ENCODE assay signal across 8 cellular contexts in the genomic region with DNA sequence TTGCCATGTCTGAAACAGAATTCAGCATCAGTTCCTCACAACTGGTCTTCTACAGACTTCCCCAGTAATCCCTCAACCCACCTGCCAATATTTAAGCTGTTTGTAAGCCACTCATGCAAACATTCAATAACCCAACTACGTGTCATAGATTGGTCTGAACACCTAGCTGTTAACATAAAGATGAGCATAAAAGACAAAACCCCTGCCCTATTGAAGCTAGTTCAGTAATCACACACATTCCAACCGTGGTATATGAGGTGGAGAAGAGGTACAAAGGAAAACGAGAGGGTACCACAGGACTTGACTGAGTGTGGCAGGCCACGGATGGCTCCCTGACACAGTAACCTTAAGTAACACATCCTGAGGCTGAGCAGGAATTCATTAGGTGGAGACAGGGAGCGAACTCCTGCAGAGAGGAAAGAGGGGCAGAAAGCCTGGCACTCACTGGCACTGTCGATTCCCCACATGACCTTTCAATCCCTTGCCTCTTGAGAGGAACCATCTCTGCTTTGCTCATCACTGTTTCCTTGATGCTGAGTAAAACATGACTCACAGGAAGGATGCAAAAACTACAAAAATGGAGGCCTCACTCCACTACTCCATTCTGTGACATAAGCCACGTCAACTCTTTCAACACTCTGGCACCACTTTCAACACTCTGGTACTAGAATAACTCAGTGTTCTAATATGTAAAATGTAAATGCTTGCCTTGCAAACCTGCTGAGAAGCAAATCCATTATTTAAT. TPM values are rescaled to one million over a fixed set of nuclear protein-coding genes. Genes with fewer than 3 reads are reported as not detected.
DNase-seq lines count a peak whose midpoint lies in the region; ATAC-seq and TF ChIP-seq lines count a peak whose summit lies in the region.

No MANE protein-coding gene starts in this region.

- CTCF ChIA-PET in IMR-90 (lab: Yijun Ruan, JAX), result no interaction called here
- CTCF ChIA-PET in activated naive CD4-positive, alpha-beta T cell treated with anti-CD3 and anti-CD28 coated beads, Interleukin-2, amount 10 ng/mL, durations not matched to agents 7 days and 5 days (lab: Charles Lee), result interaction anchor here (1.2 to 2.1 kb wide), 2 partner anchors 13 to 62 kb away, joined by 3 to 11 read pairs; no protein-coding TSS in a partner anchor

- H3K27ac Mint-ChIP-seq in activated naive CD4-positive, alpha-beta T cell treated with anti-CD3 and anti-CD28 coated beads, Interleukin-2, amount 10 ng/mL, durations not matched to agents 7 days and 5 days, result peak overlapping the region; percentile 90

- H3K36me3 Mint-ChIP-seq in activated naive CD4-positive, alpha-beta T cell treated with anti-CD3 and anti-CD28 coated beads, Interleukin-2, amount 10 ng/mL, durations not matched to agents 7 days and 5 days, result peaks cover 52% of the 10 kb centered on the region

- peaks cover 42% of the 10 kb centered on the region for H3K4me1 Mint-ChIP-seq in activated naive CD4-positive, alpha-beta T cell treated with anti-CD3 and anti-CD28 coated beads, Interleukin-2, amount 10 ng/mL, durations not matched to agents 7 days and 5 days

- TF ChIP-seq CTCF in IMR-90 (conservative IDR thresholded peaks at IDR 0.05; ENCODE audit: low read depth, low read length) (no peak), thyroid gland (IDR thresholded peaks at IDR 0.05) (no peak)

- peak overlapping the region; percentile 50 for H2AFZ ChIP-seq in IMR-90 (replicated peaks; ENCODE audit: low read length, poor library complexity)

- H3K36me3 ChIP-seq in IMR-90 (ENCODE audit: control insufficient read depth, insufficient read depth, low read length), result peaks cover 40% of the 10 kb centered on the region
- H3K36me3 ChIP-seq in thyroid gland, result peaks cover 24 to 39% of the 10 kb centered on the region in 2 donors

- H2BK120ac ChIP-seq in IMR-90 (ENCODE audit: low read depth, low read length), result peak overlapping the region; percentile 66

- intact Hi-C loops in IMR-90 (cut with micrococcal nuclease) (no loop called here), thyroid gland (cut with DNase I) (loop anchor here (5.0 to 10.0 kb wide), 2 partner anchors 55 to 178 kb away; no protein-coding TSS in a partner anchor)

- dilution Hi-C loops in IMR-90 (cut with HindIII; ENCODE audit: low sequenced_read_pairs, unreplicated experiment), result no loop called here

- H4K5ac ChIP-seq in IMR-90 (ENCODE audit: low read depth, low read length), result peak overlapping the region; percentile 87

- ATAC-seq in IMR-90 (ENCODE audit: low read depth), result peak; percentile 37

- H3K4me3 Mint-ChIP-seq in activated naive CD4-positive, alpha-beta T cell treated with anti-CD3 and anti-CD28 coated beads, Interleukin-2, amount 10 ng/mL, durations not matched to agents 7 days and 5 days, result peak overlapping the region; percentile 94

- H3K27me3 Mint-ChIP-seq in activated naive CD4-positive, alpha-beta T cell treated with anti-CD3 and anti-CD28 coated beads, Interleukin-2, amount 10 ng/mL, durations not matched to agents 7 days and 5 days, result no peaks in the 10 kb centered on the region

- peak overlapping the region; percentile 23; the same call in 1 of the 3 replicates for H2BK15ac ChIP-seq in IMR-90 (ENCODE audit: low read depth, low read length)

- BruUV-seq in IMR-90 (replicated peaks; lab: Mats Ljungman, UMichigan), result no TSS peak

- peaks cover 27 to 74% of the 10 kb centered on the region in 2 experiments for H3K79me1 ChIP-seq in IMR-90 (ENCODE audit: low read depth in 1 of 2, low read length in 2 of 2)

- in situ Hi-C loops in IMR-90 (cut with MboI; ENCODE audit: low sequenced_read_pairs), result no loop called here

- H2BK20ac ChIP-seq in IMR-90 (ENCODE audit: low read depth, low read length), result peak overlapping the region; percentile 71; the same call in 1 of the 2 replicates

- TF ChIP-seq POLR2A in IMR-90 (IDR thresholded peaks at IDR 0.05; ENCODE audit: low read depth, low read length) (no peak), thyroid gland (IDR thresholded peaks at IDR 0.05) (no peak)

- H2AK5ac ChIP-seq in IMR-90 (ENCODE audit: low read depth, low read length), result peak overlapping the region; percentile 49

- POLR2A ChIA-PET in IMR-90 (lab: Charles Lee; ENCODE audit: unreplicated experiment), result no interaction called here

- H3K27ac ChIP-seq in IMR-90 (ENCODE audit: insufficient read depth, low read length) (peak overlapping the region; percentile 59), thyroid gland (no peak overlapping the region)

- peak overlapping the region; percentile 17 to 76; a peak in 3 of 4 replicates for H4K8ac ChIP-seq in IMR-90 (ENCODE audit: low read depth in 2 of 2, low read length in 2 of 2)

- peaks cover 3% of the 10 kb centered on the region; the same call in 1 of the 2 replicates for H4K20me1 ChIP-seq in IMR-90 (ENCODE audit: insufficient read depth, low read length)

- peak overlapping the region; percentile 58; the same call in 1 of the 2 replicates for H3K4me2 ChIP-seq in IMR-90 (ENCODE audit: low read depth, low read length)

- no peak for TF ChIP-seq RAD21 in IMR-90 (IDR thresholded peaks at IDR 0.05; ENCODE audit: low read length)

- peak overlapping the region; percentile 53 for H4K91ac ChIP-seq in IMR-90 (ENCODE audit: insufficient read depth, low read depth, low read length)

- no peaks in the 10 kb centered on the region for H3K9me3 Mint-ChIP-seq in activated naive CD4-positive, alpha-beta T cell treated with anti-CD3 and anti-CD28 coated beads, Interleukin-2, amount 10 ng/mL, durations not matched to agents 7 days and 5 days

- peak overlapping the region; percentile 74 for H3K4ac ChIP-seq in IMR-90 (ENCODE audit: low read depth, low read length)

- 0 out of 2 replicates have a peak overlapping the region, but pooled peaks have one; percentile 9 for H3K23ac ChIP-seq in IMR-90 (ENCODE audit: low read depth, low read length)

- no peaks in the 10 kb centered on the region for H3K9me3 ChIP-seq in IMR-90 (ENCODE audit: control insufficient read depth, insufficient read depth, low read length)
- H3K9me3 ChIP-seq in thyroid gland, result no peaks in the 10 kb centered on the region

- H2BK5ac ChIP-seq in IMR-90 (ENCODE audit: low read depth, low read length, poor library complexity, severe bottlenecking), result peak overlapping the region; percentile 79

- H3K4me1 ChIP-seq in IMR-90 (ENCODE audit: control insufficient read depth, insufficient read depth, low read length), result peaks cover 14% of the 10 kb centered on the region
- peaks cover 10 to 48% of the 10 kb centered on the region in 2 donors for H3K4me1 ChIP-seq in thyroid gland

- H3K18ac ChIP-seq in IMR-90 (ENCODE audit: low read depth, low read length), result no peak overlapping the region; the same call in 1 of the 2 replicates

- H3K9ac ChIP-seq in IMR-90 (ENCODE audit: low read depth, low read length), result no peak overlapping the region; the same call in 1 of the 2 replicates

- peak overlapping the region; percentile 18 for H2AK9ac ChIP-seq in IMR-90 (replicated peaks; ENCODE audit: low read depth, low read length, poor library complexity)

- H3K9me1 ChIP-seq in IMR-90 (ENCODE audit: insufficient read depth, low read length), result peaks cover 19% of the 10 kb centered on the region

- H3K14ac ChIP-seq in IMR-90 (replicated peaks; ENCODE audit: low read depth, low read length), result peak overlapping the region; percentile 51; the same call in 1 of the 2 replicates

- no peak overlapping the region for H3K4me3 ChIP-seq in IMR-90 (ENCODE audit: insufficient read depth, low read depth, low read length)
- H3K4me3 ChIP-seq in thyroid gland (replicated peaks in 1 of 3), result no peak overlapping the region

- peak; percentile 64 for DNase-seq in AG08395 (ENCODE audit: low spot score)
- DNase-seq in IMR-90, result peak; percentile 96
- DNase-seq in activated naive CD4-positive, alpha-beta T cell treated with anti-CD3 and anti-CD28 coated beads, Interleukin-2, amount 10 ng/mL, durations not matched to agents 7 days and 5 days, result no peak
- peak; percentile 54 for DNase-seq in kidney glomerular epithelial cell (lab: John Stamatoyannopoulos, UW)
- DNase-seq in islet precursor cell, result no peak
- no peak for DNase-seq in iPS-NIHi11 (ENCODE audit: low spot score)
- DNase-seq in OCI-M1 (lab: John Stamatoyannopoulos, UW), result no peak
- no peak for DNase-seq in thyroid gland

- no CpG with 5 or more reads among the region's 7 CpGs for WGBS in IMR-90 (ENCODE audit: extremely low coverage in 2 of 2, insufficient read length in 1 of 2), 2 experiments
- WGBS in thyroid gland, 2 donors, result 78 to 83% methylated on average over 7 of the region's 7 CpGs

- H3K27me3 ChIP-seq in IMR-90 (ENCODE audit: control insufficient read depth, insufficient read depth, low read length) (no peaks in the 10 kb centered on the region), thyroid gland (no peaks in the 10 kb centered on the region)

- H3K56ac ChIP-seq in IMR-90 (ENCODE audit: extremely low read depth, insufficient read depth, low read length), result peak overlapping the region; percentile 8; the same call in 1 of the 2 replicates

TF ChIP-seq in IMR-90, 13 proteins besides CTCF, POLR2A, EP300 and RAD21 (continues in another document):
- TF ChIP-seq CHD1 (IDR thresholded peaks at IDR 0.05; ENCODE audit: low read depth, low read length) (no peak), SMC3 (IDR thresholded peaks at IDR 0.05; ENCODE audit: low read depth, low read length) (no peak), NFE2L2 (IDR thresholded peaks at IDR 0.05; ENCODE audit: low read depth, low read length) (no peak), CEBPB (IDR thresholded peaks at IDR 0.05; ENCODE audit: low read depth, low read length) (peak; percentile 96), RCOR1 (IDR thresholded peaks at IDR 0.05; ENCODE audit: insufficient replicate concordance, low read length) (no peak), FOS (IDR thresholded peaks at IDR 0.05; ENCODE audit: low read depth, low read length) (peak; percentile 58)
- TF ChIP-seq, protein P1, sequence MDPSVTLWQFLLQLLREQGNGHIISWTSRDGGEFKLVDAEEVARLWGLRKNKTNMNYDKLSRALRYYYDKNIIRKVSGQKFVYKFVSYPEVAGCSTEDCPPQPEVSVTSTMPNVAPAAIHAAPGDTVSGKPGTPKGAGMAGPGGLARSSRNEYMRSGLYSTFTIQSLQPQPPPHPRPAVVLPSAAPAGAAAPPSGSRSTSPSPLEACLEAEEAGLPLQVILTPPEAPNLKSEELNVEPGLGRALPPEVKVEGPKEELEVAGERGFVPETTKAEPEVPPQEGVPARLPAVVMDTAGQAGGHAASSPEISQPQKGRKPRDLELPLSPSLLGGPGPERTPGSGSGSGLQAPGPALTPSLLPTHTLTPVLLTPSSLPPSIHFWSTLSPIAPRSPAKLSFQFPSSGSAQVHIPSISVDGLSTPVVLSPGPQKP (IDR thresholded peaks at IDR 0.05; ENCODE audit: borderline replicate concordance, low read depth, low read length), result no peak

RNA-seq across cellular contexts. Expression of gene RPN1, which starts 31.3 kb away (rescaled TPM):
- total RNA-seq in IMR-90 (2012; rRNA removed) (592 and 736 TPM in 2 replicates), thyroid gland (100 to 1,000 TPM; 368 to 750 (median 528) TPM)
- polyA plus RNA-seq in IMR-90 (2012; rRNA removed), result 246 and 252 TPM in 2 replicates
- polyA plus RNA-seq in IMR-90 (2012; cell fraction: cytosol; rRNA removed), result 162 and 186 TPM in 2 replicates
- polyA plus RNA-seq in IMR-90 (2012; cell fraction: nucleus; rRNA removed; ENCODE audit: low replicate concordance), result 66.2 and 125 TPM in 2 replicates

Comparison
In these comparisons a context has a peak if more than half of its experiments do, and no peak if none do; other contexts are left out.
1. DNase-seq: peak in AG08395 (single experiment), IMR-90 (single experiment) and kidney glomerular epithelial cell (single experiment); none in activated naive CD4-positive, alpha-beta T cell treated with anti-CD3 and anti-CD28 coated beads, Interleukin-2, amount 10 ng/mL, durations not matched to agents 7 days and 5 days (single experiment), islet precursor cell (single experiment), iPS-NIHi11 (single experiment), OCI-M1 (single experiment) and thyroid gland (0 of 2).